In the genomic region with DNA sequence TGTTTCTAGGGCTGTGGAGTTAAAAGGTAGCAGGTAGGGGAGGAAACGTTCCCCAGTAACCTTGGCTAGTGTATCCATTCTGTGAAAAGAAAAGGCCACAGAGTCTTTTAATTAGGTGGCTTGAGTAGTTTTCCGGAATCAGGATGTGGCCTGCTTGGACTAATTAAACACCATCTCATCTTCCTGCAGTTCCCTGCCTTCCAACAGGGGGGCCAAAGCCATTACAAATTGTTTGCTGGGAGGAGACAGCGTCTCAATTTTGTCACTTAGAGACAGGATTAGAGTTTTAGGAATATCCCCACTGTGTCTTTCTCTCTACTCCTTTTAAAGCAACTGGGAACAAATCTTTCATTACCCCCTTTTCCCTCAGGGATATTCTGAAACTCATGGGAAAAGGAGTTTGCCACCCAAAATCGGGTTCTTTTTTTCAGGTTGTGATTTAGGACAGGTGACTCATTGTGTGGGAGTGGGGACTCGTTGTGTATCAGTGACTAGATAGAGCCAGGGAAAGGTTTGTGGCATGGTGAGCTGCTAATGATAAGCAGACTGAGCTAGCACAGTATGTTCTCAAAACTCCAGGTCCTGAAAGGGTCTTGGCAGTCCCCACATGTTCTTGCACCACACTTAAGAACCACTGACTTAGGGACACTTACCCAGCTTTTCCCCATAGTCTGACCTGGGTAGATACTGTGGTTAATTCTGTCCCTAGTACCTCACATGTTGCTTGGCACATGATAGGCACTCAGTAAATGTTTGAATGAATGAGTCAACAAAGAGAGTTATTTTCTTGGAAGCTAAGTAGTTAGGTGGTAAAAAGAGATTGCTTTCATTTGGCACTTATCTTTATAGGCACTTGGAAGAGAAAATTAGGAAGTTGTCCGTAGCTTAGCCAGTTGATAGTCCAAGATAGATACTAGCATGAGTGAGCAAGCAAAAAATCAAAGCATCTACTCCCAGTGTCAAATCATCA, we compare ENCODE assay signal across 10 cellular contexts. TPM values are rescaled to one million over a fixed set of nuclear protein-coding genes. Genes with fewer than 3 reads are reported as not detected.
DNase-seq lines count a peak whose midpoint lies in the region; ATAC-seq, FAIRE-seq and TF ChIP-seq lines count a peak whose summit lies in the region.
"Had no signal": no experiment of that assay in that cellular context is flagged by ENCODE, and none has a peak within 500 bp of the region (broad histone marks: within the 10 kb centered on the region; RNA-seq: fewer than 3 reads in every experiment).

No MANE protein-coding gene starts in this region.

- no peak overlapping the region for H3K27ac Mint-ChIP-seq in glutamatergic neuron (ENCODE audit: unreplicated experiment)

- no peak for TF ChIP-seq POLR2A in heart left ventricle (IDR thresholded peaks at IDR 0.05)
- no peak for TF ChIP-seq POLR2A in GM12891 (IDR thresholded peaks at IDR 0.05; ENCODE audit: low read depth, low read length)

- intact Hi-C loops in heart left ventricle (cut with DNase I) (loop anchor here in 5 of 10 donors (2.0 to 10.0 kb wide), 6 partner anchors 22 to 406 kb away; partner anchors contain the start of genes NPR1 (in 1 of the 5), PGLYRP4 (in 1 of the 5) and SLC27A3 (in 1 of the 5)), psoas muscle (cut with DNase I) (loop anchor here in 1 of 2 donors (10.0 kb wide), 1 partner anchor 396 kb away; the partner anchor contains the start of gene S100A9)

- H3K4me1 Mint-ChIP-seq in glutamatergic neuron (ENCODE audit: low read depth, unreplicated experiment), result peaks cover 3% of the 10 kb centered on the region

- H3K36me3 ChIP-seq in heart left ventricle (peaks cover 0 to 95% (median 85%) of the 10 kb centered on the region in 9 donors), psoas muscle (ENCODE audit: insufficient read depth in 1 of 2, low read depth in 1 of 2) (peaks cover 24 to 89% of the 10 kb centered on the region in 2 donors)

- FAIRE-seq in GM12891 (lab: Jason Lieb, UNC), result no peak

- DNase-seq in AG10803 (ENCODE audit: low read depth) (peak; percentile 23), heart left ventricle (no peak), psoas muscle (no peak), GM12891 (ENCODE audit: insufficient read length, low spot score) (no peak), MV-4-11 (lab: John Stamatoyannopoulos, UW) (no peak), glutamatergic neuron (no peak)
- DNase-seq: GOT3 had no signal

- whole genome bisulfite sequencing in heart left ventricle, 4 donors, result 31 to 48% (median 38%) methylated on average over 6 of the region's 6 CpGs
- 54 to 63% (median 60%) methylated on average over 6 of the region's 6 CpGs for WGBS in psoas muscle, 3 donors

- H3K36me3 Mint-ChIP-seq in glutamatergic neuron (ENCODE audit: unreplicated experiment), result peaks cover 7% of the 10 kb centered on the region

- no peak overlapping the region for H3K4me3 Mint-ChIP-seq in glutamatergic neuron (ENCODE audit: unreplicated experiment)

- TF ChIP-seq CTCF in AG10803 (conservative IDR thresholded peaks at IDR 0.05; ENCODE audit: low read length), result 0 out of 2 replicates have a peak, but pooled peaks have one; percentile 27
- TF ChIP-seq CTCF in VCaP (conservative IDR thresholded peaks at IDR 0.05), result no peak
- peak in 2 of 12 donors; percentile 23 to 26 for TF ChIP-seq CTCF in heart left ventricle (IDR thresholded peaks at IDR 0.05)
- no peak for TF ChIP-seq CTCF in psoas muscle (IDR thresholded peaks at IDR 0.05)
- no peak for TF ChIP-seq CTCF in glutamatergic neuron (IDR thresholded peaks at IDR 0.05; ENCODE audit: partially characterized antibody, unreplicated experiment)

- no peak overlapping the region for H3K4me3 ChIP-seq in AG10803 (ENCODE audit: low read length)
- no peak overlapping the region for H3K4me3 ChIP-seq in heart left ventricle
- no peak overlapping the region for H3K4me3 ChIP-seq in psoas muscle
- H3K4me3 ChIP-seq: SJCRH30 had no signal

- H3K27me3 ChIP-seq in heart left ventricle, result no peaks in the 10 kb centered on the region
- no peaks in the 10 kb centered on the region for H3K27me3 ChIP-seq in psoas muscle (ENCODE audit: insufficient read depth in 3 of 3, low read length in 2 of 3)
- H3K27me3 ChIP-seq: SJCRH30 had no signal

- peak overlapping the region; percentile 13 for H3K27ac ChIP-seq in VCaP
- H3K27ac ChIP-seq in heart left ventricle, result peak overlapping the region; percentile 33 to 78 (median 71)
- H3K27ac ChIP-seq in psoas muscle, result peak overlapping the region; percentile 41
- H3K27ac ChIP-seq: SJCRH30 had no signal

- ATAC-seq in heart left ventricle (peak; percentile 51 to 74 (median 62)), psoas muscle (peak; percentile 51 to 77 (median 69)), HG02852 (IDR thresholded peaks at IDR 0.05; ENCODE audit: unreplicated experiment) (no peak)

- H3K9me3 ChIP-seq in heart left ventricle, result no peaks in the 10 kb centered on the region
- no peaks in the 10 kb centered on the region for H3K9me3 ChIP-seq in psoas muscle
- H3K9me3 ChIP-seq: SJCRH30 had no signal

- H3K9me3 Mint-ChIP-seq in glutamatergic neuron (ENCODE audit: unreplicated experiment), result peaks cover 1% of the 10 kb centered on the region

- peaks cover 14 to 62% (median 39%) of the 10 kb centered on the region in 12 donors for H3K4me1 ChIP-seq in heart left ventricle
- H3K4me1 ChIP-seq in psoas muscle, result peaks cover 38% of the 10 kb centered on the region
- H3K4me1 ChIP-seq: SJCRH30 had no signal

- no peaks in the 10 kb centered on the region for H3K27me3 Mint-ChIP-seq in glutamatergic neuron (ENCODE audit: unreplicated experiment)

TF ChIP-seq in GM12891, 5 proteins besides CTCF, POLR2A, EP300 and RAD21:
- TF ChIP-seq SPI1 (IDR thresholded peaks at IDR 0.05; ENCODE audit: low read depth, low read length), result no peak

RNA-seq across cellular contexts. Expression of gene INTS3, which starts 22.5 kb away (rescaled TPM):
- total RNA-seq in heart left ventricle, result 10 to 100 TPM; 19.6 to 33.2 (median 30.7) TPM
- polyA plus RNA-seq in heart left ventricle, result 10 to 100 TPM; 21.9 to 41.8 TPM
- 10 to 100 TPM; 17.8 to 29.0 (median 22.8) TPM for total RNA-seq in psoas muscle
- 10 to 100 TPM; 11.3 to 24.3 (median 15.8) TPM for polyA plus RNA-seq in psoas muscle
- polyA plus RNA-seq in GM12891 (2012; ENCODE audit: low read depth, missing spikeins), result 38.6 TPM
- total RNA-seq in glutamatergic neuron (ENCODE audit: unreplicated experiment), result 56.7 TPM

RNA-seq across cellular contexts. Expression of gene SLC27A3, which starts 24.9 kb away (rescaled TPM):
- total RNA-seq in heart left ventricle (10 to 100 TPM in 5 of 9 donors, 1 to 10 TPM in 4; 7.9 to 37.1 (median 10.3) TPM), psoas muscle (1 to 10 TPM; 3.5 to 7.5 (median 5.8) TPM), glutamatergic neuron (ENCODE audit: unreplicated experiment) (10.8 TPM)
- polyA plus RNA-seq in heart left ventricle (10 to 100 TPM; 18.4 to 29.4 TPM), psoas muscle (10 to 100 TPM in 1 of 3 donors, 1 to 10 TPM in 2; 4.6 to 15.6 (median 5.2) TPM)
- 5.8 TPM for polyA plus RNA-seq in GM12891 (2012; ENCODE audit: low read depth, missing spikeins)

Comparison
In these comparisons a context has a peak if more than half of its experiments do, and no peak if none do; other contexts are left out.
1. H3K27ac ChIP-seq: peak in every context shown above with its lines; median percentile 71 in heart left ventricle; 41 in psoas muscle; 13 in VCaP.